1 cellular context compared by ENCODE assay signal in genomic region chr10:110918633-110919348, GRCh38.
A peak's percentile ranks its signal among the peaks of the same experiment; 100 is the strongest.
TF ChIP-seq lines count a peak whose summit lies in the region.

Gene BBIP1 (minus strand): TSS chr10:110919180. CDS start chr10:110918157, 1,023 bp downstream.

TF ChIP-seq in A549, 52 proteins besides CTCF, POLR2A, EP300 and RAD21 (continued from another document):
- no peak for TF ChIP-seq ATOH8 (CRISPR knock-in tag; IDR thresholded peaks at IDR 0.05; ENCODE audit: low read depth)
- TF ChIP-seq BHLHE40 (IDR thresholded peaks at IDR 0.05; ENCODE audit: low read depth, low read length) = no peak
- no peak for TF ChIP-seq HOXB5 (CRISPR knock-in tag; IDR thresholded peaks at IDR 0.05)
- TF ChIP-seq TFCP2L1 (CRISPR knock-in tag; IDR thresholded peaks at IDR 0.05) = peak; percentile 82; the same call in 1 of the 2 replicates
- peak; percentile 83 to 90 for TF ChIP-seq JUN (IDR thresholded peaks at IDR 0.05)
- no peak; the same call in 1 of the 2 replicates for TF ChIP-seq ESRRA (IDR thresholded peaks at IDR 0.05; ENCODE audit: borderline replicate concordance, low read length)
- no peak for TF ChIP-seq EHMT2 (IDR thresholded peaks at IDR 0.05; ENCODE audit: low read depth)
- TF ChIP-seq PHF8 (IDR thresholded peaks at IDR 0.05; ENCODE audit: borderline replicate concordance, low read depth) = peak; percentile 100
- no peak for TF ChIP-seq USF2 (IDR thresholded peaks at IDR 0.05)
- TF ChIP-seq HOXA7 (CRISPR knock-in tag; IDR thresholded peaks at IDR 0.05) = no peak
- TF ChIP-seq TP53 (CRISPR knock-in tag; IDR thresholded peaks at IDR 0.05) = peak; percentile 69; the same call in 1 of the 2 replicates
- no peak for TF ChIP-seq ZSCAN20 (CRISPR knock-in tag; IDR thresholded peaks at IDR 0.05)
- TF ChIP-seq NPAS2 (CRISPR knock-in tag; IDR thresholded peaks at IDR 0.05; ENCODE audit: borderline replicate concordance) = no peak
- peak; percentile 87 for TF ChIP-seq RFX5 (IDR thresholded peaks at IDR 0.05)
- no peak for TF ChIP-seq FOXS1 (CRISPR knock-in tag; IDR thresholded peaks at IDR 0.05)
- TF ChIP-seq EHF (CRISPR knock-in tag; IDR thresholded peaks at IDR 0.05) = no peak
- TF ChIP-seq ELK1 (IDR thresholded peaks at IDR 0.05; ENCODE audit: low read depth, low read length) = no peak
- no peak for TF ChIP-seq ZFP36 (IDR thresholded peaks at IDR 0.05; ENCODE audit: borderline replicate concordance, partially characterized antibody)
- TF ChIP-seq HES2 (IDR thresholded peaks at IDR 0.05) = no peak
- peak; percentile 25 for TF ChIP-seq MAX (IDR thresholded peaks at IDR 0.05)
- no peak for TF ChIP-seq HDAC2 (IDR thresholded peaks at IDR 0.05)
- peak; percentile 55 for TF ChIP-seq REST (IDR thresholded peaks at IDR 0.05)
- TF ChIP-seq GATA3 (IDR thresholded peaks at IDR 0.05; ENCODE audit: borderline replicate concordance) = 0 out of 2 replicates have a peak, but pooled peaks have one; percentile 16
- TF ChIP-seq FOSL2 (IDR thresholded peaks at IDR 0.05) = no peak
- no peak for TF ChIP-seq FOSL2 (CRISPR knock-in tag; IDR thresholded peaks at IDR 0.05)
- no peak for TF ChIP-seq HOXB13 (CRISPR knock-in tag; IDR thresholded peaks at IDR 0.05; ENCODE audit: low read depth)
- TF ChIP-seq FOSB (CRISPR knock-in tag; IDR thresholded peaks at IDR 0.05) = peak; percentile 60; the same call in 1 of the 2 replicates
- TF ChIP-seq ZC3H11A (IDR thresholded peaks at IDR 0.05) = no peak
- no peak for TF ChIP-seq ZNF302 (CRISPR knock-in tag; IDR thresholded peaks at IDR 0.05)
- TF ChIP-seq HMGXB4 (CRISPR knock-in tag; IDR thresholded peaks at IDR 0.05; ENCODE audit: borderline replicate concordance) = no peak
